20 cellular contexts compared by ENCODE assay signal in genomic region chr3:47877288-47877687, GRCh38.
DNase-seq lines count a peak whose midpoint lies in the region; ATAC-seq, FAIRE-seq and TF ChIP-seq lines count a peak whose summit lies in the region.
"Had no signal": no experiment of that assay in that cellular context is flagged by ENCODE, and none has a peak within 500 bp of the region (broad histone marks: within the 10 kb centered on the region; RNA-seq: fewer than 3 reads in every experiment).

No MANE protein-coding gene starts in this region.

- no peaks in the 10 kb centered on the region for H3K9me3 ChIP-seq in BLaER1
- H3K9me3 ChIP-seq in keratinocyte (ENCODE audit: control insufficient read depth, low read depth, low read length): no peaks in the 10 kb centered on the region

- no peaks in the 10 kb centered on the region for H3K9me3 Mint-ChIP-seq in HFFc6
- H3K9me3 Mint-ChIP-seq: T-cell had no signal

- peak overlapping the region; percentile 53 for H3K27ac Mint-ChIP-seq in HFFc6
- H3K27ac Mint-ChIP-seq: progenitor cell of endocrine pancreas had no signal

- no peaks in the 10 kb centered on the region for H3K79me2 ChIP-seq in keratinocyte (ENCODE audit: control insufficient read depth, insufficient read depth, low read length)

- no peak for ATAC-seq in GM19328 (IDR thresholded peaks at IDR 0.05; ENCODE audit: unreplicated experiment)
- no peak for ATAC-seq in GM19397 (IDR thresholded peaks at IDR 0.05; ENCODE audit: unreplicated experiment)
- no peak for ATAC-seq in HG03354 (IDR thresholded peaks at IDR 0.05; ENCODE audit: poor library complexity, severe bottlenecking, unreplicated experiment)
- ATAC-seq: activated CD4-positive, CD25-positive, alpha-beta regulatory T cell treated with anti-CD3 and anti-CD28 coated beads, Interleukin-2, amount 50 U/mL, for 24 hours; T-cell had no signal

- DNase-seq in HFFc6 (no peak), brain microvascular endothelial cell (peak; percentile 13), keratinocyte (ENCODE audit: low read depth, low spot score) (no peak), MV-4-11 (lab: John Stamatoyannopoulos, UW) (no peak)
- DNase-seq: AML-193; effector memory CD4-positive, alpha-beta T cell; Kasumi-1; NCI-H1694; NCI-H69; stimulated activated CD4-positive, alpha-beta T cell treated with anti-CD3 and anti-CD28 coated beads, Interleukin-15, amount 100 ng/mL, for 24 hours; substantia nigra; T-cell had no signal

- TF ChIP-seq CTCF in HFFc6 (IDR thresholded peaks at IDR 0.05) (no peak), brain microvascular endothelial cell (IDR thresholded peaks at IDR 0.05; ENCODE audit: low read depth, low read length, missing control alignments) (no peak), keratinocyte (optimal IDR thresholded peaks at IDR 0.05 in 1 of 3, IDR thresholded peaks at IDR 0.05 in 1 of 3, conservative IDR thresholded peaks at IDR 0.05 in 1 of 3; ENCODE audit: extremely low read depth in 1 of 3, insufficient read depth in 2 of 3, low read length in 3 of 3) (no peak)

- H4K20me1 ChIP-seq in BLaER1 (no peaks in the 10 kb centered on the region), keratinocyte (ENCODE audit: control insufficient read depth, extremely low read depth, insufficient read depth, low read length) (no peaks in the 10 kb centered on the region)

- H3K4me1 Mint-ChIP-seq in HFFc6 (ENCODE audit: low read depth): peaks cover 24% of the 10 kb centered on the region

- no peak overlapping the region for H2AFZ ChIP-seq in keratinocyte (ENCODE audit: control insufficient read depth, low read length)

- H3K27me3 Mint-ChIP-seq in HFFc6 (ENCODE audit: insufficient read depth): peaks cover 3% of the 10 kb centered on the region
- H3K27me3 Mint-ChIP-seq: progenitor cell of endocrine pancreas, T-cell had no signal

- H3K36me3 ChIP-seq in BLaER1 (peaks cover 48% of the 10 kb centered on the region), brain microvascular endothelial cell (replicated peaks) (peaks cover 24% of the 10 kb centered on the region), keratinocyte (ENCODE audit: control insufficient read depth in 2 of 2, extremely low read depth in 1 of 2, insufficient read depth in 2 of 2, low read length in 2 of 2) (peaks cover 3 to 10% of the 10 kb centered on the region in 2 experiments)

- H3K4me2 ChIP-seq in BLaER1 (peak overlapping the region; percentile 17; the same call in 1 of the 2 replicates), keratinocyte (ENCODE audit: control insufficient read depth, extremely low read depth, insufficient read depth, low read depth, low read length) (no peak overlapping the region)

- peaks cover 12% of the 10 kb centered on the region for H3K36me3 Mint-ChIP-seq in HFFc6 (ENCODE audit: low read depth)

- H3K9ac ChIP-seq in BLaER1 (no peak overlapping the region), keratinocyte (ENCODE audit: control insufficient read depth, extremely low read depth, insufficient read depth, low read length) (no peak overlapping the region)

- H3K4me3 Mint-ChIP-seq in HFFc6: no peak overlapping the region
- H3K4me3 Mint-ChIP-seq: T-cell had no signal

- no peak overlapping the region for H3K27ac ChIP-seq in BLaER1
- no peak overlapping the region for H3K27ac ChIP-seq in brain microvascular endothelial cell
- no peak overlapping the region for H3K27ac ChIP-seq in keratinocyte (ENCODE audit: control insufficient read depth, insufficient read depth, low read length)
- H3K27ac ChIP-seq: HL-60 had no signal

- no peaks in the 10 kb centered on the region for H3K9me1 ChIP-seq in keratinocyte (ENCODE audit: control insufficient read depth, extremely low read depth, insufficient read depth, low read length)

- FAIRE-seq in keratinocyte (lab: Jason Lieb, UNC): peak; percentile 71
- FAIRE-seq: RCC 7860 had no signal

- in situ Hi-C loops in brain microvascular endothelial cell (cut with HindIII; ENCODE audit: low pct_ligation_motif_present, low sequenced_read_pairs): no loop called here

- H3K4me1 ChIP-seq in BLaER1 (peaks cover 11% of the 10 kb centered on the region), keratinocyte (ENCODE audit: control insufficient read depth, extremely low read depth, insufficient read depth, low read length) (peaks cover 24% of the 10 kb centered on the region)

- dilution Hi-C loops in keratinocyte (cut with MboI; ENCODE audit: extremely low pct_ligation_motif_present, low sequenced_read_pairs): no loop called here

- H3K27me3 ChIP-seq in BLaER1 (no peaks in the 10 kb centered on the region), brain microvascular endothelial cell (replicated peaks) (no peaks in the 10 kb centered on the region), keratinocyte (ENCODE audit: control insufficient read depth, extremely low read depth, insufficient read depth, low read length) (no peaks in the 10 kb centered on the region)

- no peak overlapping the region for H3K4me3 ChIP-seq in BLaER1
- H3K4me3 ChIP-seq in brain microvascular endothelial cell (ENCODE audit: low read depth, low read length): no peak overlapping the region
- H3K4me3 ChIP-seq in keratinocyte (ENCODE audit: control insufficient read depth in 2 of 3, extremely low read depth in 1 of 3, insufficient read depth in 2 of 3, low read depth in 1 of 3, low read length in 3 of 3): no peak overlapping the region
